Comparison of ENCODE assay signal across 10 cellular contexts in genomic region chr10:70479626-70480253, GRCh38. TPM values are rescaled to one million over a fixed set of nuclear protein-coding genes. Genes with fewer than 3 reads are reported as not detected.
DNase-seq lines count a peak whose midpoint lies in the region; ATAC-seq and TF ChIP-seq lines count a peak whose summit lies in the region.
"Had no signal": no experiment of that assay in that cellular context is flagged by ENCODE, and none has a peak within 500 bp of the region (broad histone marks: within the 10 kb centered on the region; RNA-seq: fewer than 3 reads in every experiment).

No MANE protein-coding gene starts in this region.

- H3K27me3 Mint-ChIP-seq in T-helper 2 cell treated with Interferon-gamma antibody and Interleukin-4, amounts not matched to agents 5 μg/mL and 100 μg/mL, for 36 hours (ENCODE audit: low read depth), result peaks cover 46% of the 10 kb centered on the region

- peak overlapping the region; percentile 69 for H3K4me3 Mint-ChIP-seq in T-helper 2 cell treated with Interferon-gamma antibody and Interleukin-4, amounts not matched to agents 5 μg/mL and 100 μg/mL, for 36 hours

- no peak for ATAC-seq in HG03469 (IDR thresholded peaks at IDR 0.05; ENCODE audit: unreplicated experiment)

- 57 to 72% (median 71%) methylated on average over 7 to 8 of the region's 8 CpGs for WGBS in adipose tissue, 3 donors

- no peaks in the 10 kb centered on the region for H3K27me3 ChIP-seq in kidney epithelial cell (ENCODE audit: control insufficient read depth, insufficient read depth, low read length)

- H3K27ac ChIP-seq in adipose tissue (ENCODE audit: low read depth, low read length) (peak overlapping the region; percentile 34), substantia nigra (ENCODE audit: low read depth, low read length, poor library complexity, severe bottlenecking) (peak overlapping the region; percentile 70)

- H3K36me3 Mint-ChIP-seq in T-helper 2 cell treated with Interferon-gamma antibody and Interleukin-4, amounts not matched to agents 5 μg/mL and 100 μg/mL, for 36 hours (ENCODE audit: low read depth), result no peaks in the 10 kb centered on the region

- DNase-seq in T-helper 2 cell treated with Interferon-gamma antibody and Interleukin-4, amounts not matched to agents 5 μg/mL and 100 μg/mL, for 36 hours (ENCODE audit: low spot score), result no peak
- DNase-seq in T-helper 2 cell, result no peak
- DNase-seq in kidney epithelial cell (ENCODE audit: low read depth), result peak; percentile 35
- no peak for DNase-seq in substantia nigra (lab: John Stamatoyannopoulos, UW)
- DNase-seq in NCI-H2107 treated with DMSO at 0.1 percent for 48 hours (lab: John Stamatoyannopoulos, UW; ENCODE audit: unreplicated experiment), result no peak
- DNase-seq in putamen (ENCODE audit: low spot score), result no peak
- DNase-seq: effector CD4-positive, alpha-beta T cell had no signal

- no peaks in the 10 kb centered on the region for H3K36me3 ChIP-seq in kidney epithelial cell (ENCODE audit: control insufficient read depth, insufficient read depth, low read length)

- H3K27ac Mint-ChIP-seq in T-helper 2 cell treated with Interferon-gamma antibody and Interleukin-4, amounts not matched to agents 5 μg/mL and 100 μg/mL, for 36 hours, result no peak overlapping the region

- no peaks in the 10 kb centered on the region for H3K9me3 Mint-ChIP-seq in T-helper 2 cell treated with Interferon-gamma antibody and Interleukin-4, amounts not matched to agents 5 μg/mL and 100 μg/mL, for 36 hours

- H3K4me3 ChIP-seq in kidney epithelial cell (ENCODE audit: low read depth, low read length), result no peak overlapping the region

- no peak for TF ChIP-seq CTCF in kidney epithelial cell (IDR thresholded peaks at IDR 0.05; ENCODE audit: insufficient read depth, low read length, poor library complexity, severe bottlenecking)

- peaks cover 28% of the 10 kb centered on the region for H3K4me1 Mint-ChIP-seq in T-helper 2 cell treated with Interferon-gamma antibody and Interleukin-4, amounts not matched to agents 5 μg/mL and 100 μg/mL, for 36 hours (ENCODE audit: low read depth)

RNA-seq across cellular contexts. Expression of gene PALD1, which starts 1.2 kb away (rescaled TPM):
- polyA plus RNA-seq in adipose tissue, result 1 to 10 TPM; 2.3 to 4.7 (median 3.8) TPM
- 3.4 and 3.9 TPM in 2 replicates for total RNA-seq in kidney epithelial cell

RNA-seq across cellular contexts. Expression of gene NODAL, which starts 38.3 kb away (rescaled TPM):
- under 1 TPM in 1 of 3 donors, not detected in 2; 0.04 TPM for polyA plus RNA-seq in adipose tissue
- total RNA-seq in kidney epithelial cell, result 0.08 and 0.14 TPM in 2 replicates
- polyA plus RNA-seq: AG04450 had no signal
